27 cellular contexts compared by ENCODE assay signal in genomic region chr11:70604630-70605520, GRCh38.
A peak's percentile ranks its signal among the peaks of the same experiment; 100 is the strongest.
DNase-seq lines count a peak whose midpoint lies in the region; ATAC-seq and TF ChIP-seq lines count a peak whose summit lies in the region.
"Had no signal": no experiment of that assay in that cellular context is flagged by ENCODE, and none has a peak within 500 bp of the region (broad histone marks: within the 10 kb centered on the region; RNA-seq: fewer than 3 reads in every experiment).

No MANE protein-coding gene starts in this region.

- WGBS in endodermal cell (ENCODE audit: insufficient coverage in 1 of 2, insufficient read length in 1 of 2), 2 experiments: 90 to 91% methylated on average over 20 to 22 of the region's 22 CpGs

- H3K9me3 Mint-ChIP-seq in endodermal cell: no peaks in the 10 kb centered on the region
- H3K9me3 Mint-ChIP-seq in T-helper 2 cell treated with Interferon-gamma antibody and Interleukin-4, amounts not matched to agents 5 μg/mL and 100 μg/mL, for 36 hours: no peaks in the 10 kb centered on the region
- no peaks in the 10 kb centered on the region for H3K9me3 Mint-ChIP-seq in activated CD8-positive, alpha-beta T cell treated with anti-CD3 and anti-CD28 coated beads, Interleukin-2, amount 10 ng/mL, durations not matched to agents 7 days and 5 days (ENCODE audit: insufficient read depth)
- H3K9me3 Mint-ChIP-seq: activated naive CD4-positive, alpha-beta T cell treated with anti-CD3 and anti-CD28 coated beads, Interleukin-2, amount 50 U/mL, for 72 hours had no signal

- intact Hi-C loops in lower lobe of right lung (cut with DNase I): no loop called here

- H3K36me3 ChIP-seq in endodermal cell (ENCODE audit: control insufficient read depth, insufficient read depth, low read length): no peaks in the 10 kb centered on the region
- no peaks in the 10 kb centered on the region for H3K36me3 ChIP-seq in lower lobe of right lung
- H3K36me3 ChIP-seq: left lung, neutrophil, right lobe of liver, tibial artery had no signal

- peaks cover 10% of the 10 kb centered on the region for H3K4me1 Mint-ChIP-seq in endodermal cell
- H3K4me1 Mint-ChIP-seq in T-helper 2 cell treated with Interferon-gamma antibody and Interleukin-4, amounts not matched to agents 5 μg/mL and 100 μg/mL, for 36 hours (ENCODE audit: low read depth): no peaks in the 10 kb centered on the region
- no peaks in the 10 kb centered on the region for H3K4me1 Mint-ChIP-seq in activated CD8-positive, alpha-beta T cell treated with anti-CD3 and anti-CD28 coated beads, Interleukin-2, amount 10 ng/mL, durations not matched to agents 7 days and 5 days (ENCODE audit: low read depth)

- no peak overlapping the region for H3K4me3 ChIP-seq in endodermal cell (ENCODE audit: low read length)
- no peak overlapping the region for H3K4me3 ChIP-seq in lower lobe of right lung
- H3K4me3 ChIP-seq: left lung, right lobe of liver, tibial artery had no signal

- no peak for ATAC-seq in lower lobe of right lung
- no peak for ATAC-seq in activated CD8-positive, alpha-beta T cell treated with anti-CD3 and anti-CD28 coated beads, Interleukin-2, amount 10 ng/mL, durations not matched to agents 7 days and 5 days
- ATAC-seq: activated naive CD4-positive, alpha-beta T cell treated with anti-CD3 and anti-CD28 coated beads, Interleukin-2, amount 50 U/mL, for 72 hours; Panc1; right lobe of liver had no signal

- POLR2A ChIA-PET in activated CD8-positive, alpha-beta T cell treated with anti-CD3 and anti-CD28 coated beads, Interleukin-2, amount 10 ng/mL, durations not matched to agents 7 days and 5 days (lab: Charles Lee): no interaction called here

- no peak overlapping the region for H3K4me3 Mint-ChIP-seq in endodermal cell
- H3K4me3 Mint-ChIP-seq in T-helper 2 cell treated with Interferon-gamma antibody and Interleukin-4, amounts not matched to agents 5 μg/mL and 100 μg/mL, for 36 hours: no peak overlapping the region
- no peak overlapping the region for H3K4me3 Mint-ChIP-seq in activated CD8-positive, alpha-beta T cell treated with anti-CD3 and anti-CD28 coated beads, Interleukin-2, amount 10 ng/mL, durations not matched to agents 7 days and 5 days

- peak; percentile 15 for DNase-seq in HT1080 (ENCODE audit: low read depth)
- no peak for DNase-seq in endodermal cell
- DNase-seq in lower lobe of right lung: peak; percentile 42
- no peak for DNase-seq in T-helper 2 cell treated with Interferon-gamma antibody and Interleukin-4, amounts not matched to agents 5 μg/mL and 100 μg/mL, for 36 hours (ENCODE audit: low spot score)
- DNase-seq in activated CD8-positive, alpha-beta T cell treated with anti-CD3 and anti-CD28 coated beads, Interleukin-2, amount 10 ng/mL, durations not matched to agents 7 days and 5 days: no peak
- no peak for DNase-seq in NCI-H1930 (lab: John Stamatoyannopoulos, UW)
- no peak for DNase-seq in SKM-1 treated with dmso at 0.1 percent for 144 hours (lab: John Stamatoyannopoulos, UW; ENCODE audit: unreplicated experiment)
- DNase-seq: activated CD4-positive, alpha-beta T cell treated with anti-CD3 and anti-CD28 coated beads for 48 hours; activated CD8-positive, alpha-beta memory T cell treated with anti-CD3 and anti-CD28 coated beads for 24 hours; activated effector memory CD4-positive, alpha-beta T cell treated with Interleukin-2 at 50 U/mL for 16 hours; amygdala; GDM1; GOT3; Kasumi-1; left lung; mesendoderm; NCI-H1436; NCI-H226; NCI-H748 treated with DMSO at 0.1 percent for 48 hours; SHP77; stimulated activated CD4-positive, alpha-beta T cell treated with anti-CD3 and anti-CD28 coated beads, Interleukin-12 subunit alpha, Interleukin-12 subunit beta, amount 100 ng/mL, for 4 hours; stimulated activated CD4-positive, alpha-beta T cell treated with anti-CD3 and anti-CD28 coated beads, Interleukin-4, amount 100 ng/mL, for 1 hour; tibial artery had no signal

- TF ChIP-seq CTCF in endodermal cell (conservative IDR thresholded peaks at IDR 0.05): no peak
- TF ChIP-seq CTCF in lower lobe of right lung (IDR thresholded peaks at IDR 0.05): no peak

- H3K36me3 Mint-ChIP-seq in endodermal cell (ENCODE audit: low read depth): no peaks in the 10 kb centered on the region
- H3K36me3 Mint-ChIP-seq in T-helper 2 cell treated with Interferon-gamma antibody and Interleukin-4, amounts not matched to agents 5 μg/mL and 100 μg/mL, for 36 hours (ENCODE audit: low read depth): no peaks in the 10 kb centered on the region
- no peaks in the 10 kb centered on the region for H3K36me3 Mint-ChIP-seq in activated CD8-positive, alpha-beta T cell treated with anti-CD3 and anti-CD28 coated beads, Interleukin-2, amount 10 ng/mL, durations not matched to agents 7 days and 5 days (ENCODE audit: low read depth)
- H3K36me3 Mint-ChIP-seq: activated naive CD4-positive, alpha-beta T cell treated with anti-CD3 and anti-CD28 coated beads, Interleukin-2, amount 50 U/mL, for 72 hours had no signal

- H3K27me3 ChIP-seq in endodermal cell (ENCODE audit: control insufficient read depth, insufficient read depth, low read length, poor library complexity, severe bottlenecking): no peaks in the 10 kb centered on the region
- no peaks in the 10 kb centered on the region for H3K27me3 ChIP-seq in lower lobe of right lung (ENCODE audit: low read depth)
- H3K27me3 ChIP-seq: right lobe of liver had no signal

- H3K4me1 ChIP-seq in endodermal cell (ENCODE audit: control insufficient read depth, insufficient read depth, low read length) (no peaks in the 10 kb centered on the region), lower lobe of right lung (peaks cover 9% of the 10 kb centered on the region)
- H3K4me1 ChIP-seq: left lung had no signal

- no peaks in the 10 kb centered on the region for H3K27me3 Mint-ChIP-seq in endodermal cell (ENCODE audit: insufficient read depth)
- H3K27me3 Mint-ChIP-seq in T-helper 2 cell treated with Interferon-gamma antibody and Interleukin-4, amounts not matched to agents 5 μg/mL and 100 μg/mL, for 36 hours (ENCODE audit: low read depth): peaks cover 10% of the 10 kb centered on the region
- H3K27me3 Mint-ChIP-seq in activated CD8-positive, alpha-beta T cell treated with anti-CD3 and anti-CD28 coated beads, Interleukin-2, amount 10 ng/mL, durations not matched to agents 7 days and 5 days (ENCODE audit: low read depth): peaks cover 8% of the 10 kb centered on the region

- H3K27ac ChIP-seq in endodermal cell (ENCODE audit: low read depth, low read length): peak overlapping the region; percentile 10
- H3K27ac ChIP-seq in lower lobe of right lung: no peak overlapping the region
- H3K27ac ChIP-seq: left lung, neutrophil, right lobe of liver, tibial artery had no signal

- CTCF ChIA-PET in activated CD8-positive, alpha-beta T cell treated with anti-CD3 and anti-CD28 coated beads, Interleukin-2, amount 10 ng/mL, durations not matched to agents 7 days and 5 days (lab: Charles Lee): no interaction called here

- no peak overlapping the region for H3K9ac ChIP-seq in endodermal cell (ENCODE audit: extremely low read depth, low read length, poor library complexity, severe bottlenecking)

- no peak overlapping the region for H3K27ac Mint-ChIP-seq in endodermal cell
- no peak overlapping the region for H3K27ac Mint-ChIP-seq in T-helper 2 cell treated with Interferon-gamma antibody and Interleukin-4, amounts not matched to agents 5 μg/mL and 100 μg/mL, for 36 hours
- H3K27ac Mint-ChIP-seq in activated CD8-positive, alpha-beta T cell treated with anti-CD3 and anti-CD28 coated beads, Interleukin-2, amount 10 ng/mL, durations not matched to agents 7 days and 5 days: no peak overlapping the region
- H3K27ac Mint-ChIP-seq: activated naive CD4-positive, alpha-beta T cell treated with anti-CD3 and anti-CD28 coated beads, Interleukin-2, amount 50 U/mL, for 72 hours had no signal

- no peaks in the 10 kb centered on the region for H3K9me3 ChIP-seq in endodermal cell (ENCODE audit: control insufficient read depth, low read length)
- no peaks in the 10 kb centered on the region for H3K9me3 ChIP-seq in lower lobe of right lung
- H3K9me3 ChIP-seq: left lung, neutrophil, right lobe of liver, tibial artery had no signal

Comparison
In these comparisons a context has a peak if more than half of its experiments do, and no peak if none do; other contexts are left out.
1. DNase-seq: peak in HT1080 (single experiment) and lower lobe of right lung (single experiment); none in endodermal cell (single experiment), T-helper 2 cell treated with Interferon-gamma antibody and Interleukin-4, amounts not matched to agents 5 μg/mL and 100 μg/mL, for 36 hours (single experiment), activated CD8-positive, alpha-beta T cell treated with anti-CD3 and anti-CD28 coated beads, Interleukin-2, amount 10 ng/mL, durations not matched to agents 7 days and 5 days (single experiment), NCI-H1930 (0 of 2) and SKM-1 treated with dmso at 0.1 percent for 144 hours (single experiment).